ENCODE assay signal across 20 cellular contexts in the genomic region with DNA sequence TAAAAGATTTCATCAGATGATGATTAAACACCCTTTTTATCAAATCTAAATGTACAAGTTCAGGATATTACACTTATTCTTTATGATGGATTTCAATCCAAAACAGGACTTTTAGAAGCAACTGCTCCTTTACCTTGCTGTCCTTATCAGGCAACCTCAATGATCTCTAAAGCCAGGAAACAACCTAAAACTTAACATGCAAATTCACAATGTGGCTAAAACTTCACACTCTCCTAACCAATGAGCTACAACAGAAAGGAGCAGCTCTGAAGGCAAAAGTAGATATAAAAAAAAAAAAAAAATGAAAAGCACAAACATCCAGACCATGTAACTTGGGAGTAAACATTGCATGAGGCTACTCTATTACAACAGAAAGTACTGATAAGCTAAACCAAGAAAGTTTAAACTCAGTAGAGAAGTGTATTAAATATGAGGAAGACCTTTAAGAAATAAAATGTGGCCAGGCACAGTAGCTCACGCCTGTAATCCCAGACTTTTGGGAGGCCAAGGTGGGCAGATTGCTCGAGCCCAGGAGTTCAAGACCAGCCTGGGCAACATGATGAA. TPM values are rescaled to one million over a fixed set of nuclear protein-coding genes. Genes with fewer than 3 reads are reported as not detected.
A peak's percentile ranks its signal among the peaks of the same experiment; 100 is the strongest.
DNase-seq lines count a peak whose midpoint lies in the region; ATAC-seq and TF ChIP-seq lines count a peak whose summit lies in the region.
"Had no signal": no experiment of that assay in that cellular context is flagged by ENCODE, and none has a peak within 500 bp of the region (broad histone marks: within the 10 kb centered on the region; RNA-seq: fewer than 3 reads in every experiment).

No MANE protein-coding gene starts in this region.

- H3K4me1 ChIP-seq in CD8-positive, alpha-beta T cell (ENCODE audit: insufficient read depth, low read length) = no peaks in the 10 kb centered on the region
- H3K4me1 ChIP-seq: BLaER1, HAP-1 had no signal

- POLR2A ChIA-PET in activated CD4-positive, alpha-beta T cell treated with anti-CD3 and anti-CD28 coated beads, Interleukin-2, amount 10 ng/mL, durations not matched to agents 7 days and 5 days (lab: Charles Lee) = no interaction called here
- POLR2A ChIA-PET in CD8-positive, alpha-beta T cell (lab: Charles Lee) = no interaction called here

- ATAC-seq in CD8-positive, alpha-beta T cell = no peak
- ATAC-seq in HG02610 (IDR thresholded peaks at IDR 0.05; ENCODE audit: unreplicated experiment) = peak; percentile 59
- ATAC-seq in HG02678 (IDR thresholded peaks at IDR 0.05; ENCODE audit: unreplicated experiment) = no peak

- CTCF ChIA-PET in activated CD4-positive, alpha-beta T cell treated with anti-CD3 and anti-CD28 coated beads, Interleukin-2, amount 10 ng/mL, durations not matched to agents 7 days and 5 days (lab: Charles Lee) = no interaction called here
- CTCF ChIA-PET in CD8-positive, alpha-beta T cell (lab: Charles Lee) = no interaction called here

- no peaks in the 10 kb centered on the region for H3K36me3 ChIP-seq in CD8-positive, alpha-beta T cell (ENCODE audit: insufficient read depth, low read length)

- H3K4me3 Mint-ChIP-seq in activated CD4-positive, alpha-beta T cell treated with anti-CD3 and anti-CD28 coated beads, Interleukin-2, amount 10 ng/mL, durations not matched to agents 7 days and 5 days = no peak overlapping the region
- no peak overlapping the region for H3K4me3 Mint-ChIP-seq in activated CD4-positive, alpha-beta T cell treated with anti-CD3 and anti-CD28 coated beads, Interleukin-2, amount 10 ng/mL, durations not matched to agents 24 days and 14 days
- H3K4me3 Mint-ChIP-seq in CD8-positive, alpha-beta T cell = no peak overlapping the region
- H3K4me3 Mint-ChIP-seq: B cell; CD4-positive, CD25-positive, alpha-beta regulatory T cell; CD8-positive, alpha-beta memory T cell; HFFc6 had no signal

- H3K27ac Mint-ChIP-seq in activated CD4-positive, alpha-beta T cell treated with anti-CD3 and anti-CD28 coated beads, Interleukin-2, amount 10 ng/mL, durations not matched to agents 7 days and 5 days = peak overlapping the region; percentile 25
- H3K27ac Mint-ChIP-seq in activated CD4-positive, alpha-beta T cell treated with anti-CD3 and anti-CD28 coated beads, Interleukin-2, amount 10 ng/mL, durations not matched to agents 24 days and 14 days = no peak overlapping the region
- peak overlapping the region; percentile 60 for H3K27ac Mint-ChIP-seq in CD8-positive, alpha-beta T cell
- H3K27ac Mint-ChIP-seq: B cell, HFFc6 had no signal

- H3K27me3 ChIP-seq in CD8-positive, alpha-beta T cell (ENCODE audit: insufficient read depth, low read length) = no peaks in the 10 kb centered on the region
- H3K27me3 ChIP-seq: BLaER1 had no signal

- no peak for TF ChIP-seq CTCF in CD8-positive, alpha-beta T cell (IDR thresholded peaks at IDR 0.05)

- H3K4me1 Mint-ChIP-seq in activated CD4-positive, alpha-beta T cell treated with anti-CD3 and anti-CD28 coated beads, Interleukin-2, amount 10 ng/mL, durations not matched to agents 7 days and 5 days = peaks cover 8% of the 10 kb centered on the region
- peaks cover 9% of the 10 kb centered on the region for H3K4me1 Mint-ChIP-seq in activated CD4-positive, alpha-beta T cell treated with anti-CD3 and anti-CD28 coated beads, Interleukin-2, amount 10 ng/mL, durations not matched to agents 24 days and 14 days
- H3K4me1 Mint-ChIP-seq in CD8-positive, alpha-beta T cell (ENCODE audit: low read depth) = peaks cover 2% of the 10 kb centered on the region
- H3K4me1 Mint-ChIP-seq: B cell had no signal

- H3K9me3 Mint-ChIP-seq in activated CD4-positive, alpha-beta T cell treated with anti-CD3 and anti-CD28 coated beads, Interleukin-2, amount 10 ng/mL, durations not matched to agents 7 days and 5 days = peaks cover 5% of the 10 kb centered on the region
- H3K9me3 Mint-ChIP-seq in activated CD4-positive, alpha-beta T cell treated with anti-CD3 and anti-CD28 coated beads, Interleukin-2, amount 10 ng/mL, durations not matched to agents 24 days and 14 days = no peaks in the 10 kb centered on the region
- no peaks in the 10 kb centered on the region for H3K9me3 Mint-ChIP-seq in CD8-positive, alpha-beta T cell
- H3K9me3 Mint-ChIP-seq: CD4-positive, CD25-positive, alpha-beta regulatory T cell; CD8-positive, alpha-beta memory T cell had no signal

- peaks cover 29% of the 10 kb centered on the region for H3K36me3 Mint-ChIP-seq in activated CD4-positive, alpha-beta T cell treated with anti-CD3 and anti-CD28 coated beads, Interleukin-2, amount 10 ng/mL, durations not matched to agents 7 days and 5 days (ENCODE audit: low read depth)
- H3K36me3 Mint-ChIP-seq in activated CD4-positive, alpha-beta T cell treated with anti-CD3 and anti-CD28 coated beads, Interleukin-2, amount 10 ng/mL, durations not matched to agents 24 days and 14 days (ENCODE audit: low read depth) = peaks cover 35% of the 10 kb centered on the region
- H3K36me3 Mint-ChIP-seq in CD8-positive, alpha-beta T cell = peaks cover 40% of the 10 kb centered on the region

- intact Hi-C loops in activated CD4-positive, alpha-beta T cell treated with anti-CD3 and anti-CD28 coated beads, Interleukin-2, amount 10 ng/mL, durations not matched to agents 24 days and 14 days (cut with micrococcal nuclease) = no loop called here
- intact Hi-C loops in CD8-positive, alpha-beta T cell (cut with DNase I, micrococcal nuclease) = no loop called here

- no peak for DNase-seq in activated CD4-positive, alpha-beta T cell treated with anti-CD3 and anti-CD28 coated beads, Interleukin-2, amount 10 ng/mL, durations not matched to agents 7 days and 5 days
- no peak for DNase-seq in activated CD4-positive, alpha-beta T cell treated with anti-CD3 and anti-CD28 coated beads, Interleukin-2, amount 10 ng/mL, durations not matched to agents 24 days and 14 days
- no peak for DNase-seq in CD8-positive, alpha-beta T cell
- DNase-seq in amniotic epithelial cell (ENCODE audit: low read depth) (peak; percentile 55), T-helper 9 cell (no peak)
- DNase-seq: CD4-positive, CD25-positive, alpha-beta regulatory T cell; CD8-positive, alpha-beta memory T cell; DMS 273 treated with DMSO at 0.1 percent for 48 hours; DMS79; EL; GDM1; GOT3; HFFc6 had no signal

- H3K27me3 Mint-ChIP-seq in activated CD4-positive, alpha-beta T cell treated with anti-CD3 and anti-CD28 coated beads, Interleukin-2, amount 10 ng/mL, durations not matched to agents 7 days and 5 days = no peaks in the 10 kb centered on the region
- no peaks in the 10 kb centered on the region for H3K27me3 Mint-ChIP-seq in activated CD4-positive, alpha-beta T cell treated with anti-CD3 and anti-CD28 coated beads, Interleukin-2, amount 10 ng/mL, durations not matched to agents 24 days and 14 days
- H3K27me3 Mint-ChIP-seq in CD8-positive, alpha-beta T cell (ENCODE audit: low read depth) = no peaks in the 10 kb centered on the region
- H3K27me3 Mint-ChIP-seq: B cell; CD4-positive, CD25-positive, alpha-beta regulatory T cell; CD8-positive, alpha-beta memory T cell had no signal

- no peak overlapping the region for H3K27ac ChIP-seq in CD8-positive, alpha-beta T cell (ENCODE audit: low read depth, low read length)
- H3K27ac ChIP-seq: 22Rv1, BLaER1, C4-2B had no signal

- no peak overlapping the region for H3K4me3 ChIP-seq in CD8-positive, alpha-beta T cell (ENCODE audit: low read depth, low read length)
- H3K4me3 ChIP-seq: BLaER1, HAP-1 had no signal

- no peaks in the 10 kb centered on the region for H3K9me3 ChIP-seq in CD8-positive, alpha-beta T cell (ENCODE audit: low read length)

RNA-seq across cellular contexts. Expression of a gene that starts 22.9 kb away (rescaled TPM):
- 10 to 100 TPM; 30.5 to 36.8 TPM for total RNA-seq in activated CD4-positive, alpha-beta T cell treated with anti-CD3 and anti-CD28 coated beads, Interleukin-2, amount 10 ng/mL, durations not matched to agents 7 days and 5 days
- 32.0 and 33.3 TPM in 2 replicates for total RNA-seq in activated CD4-positive, alpha-beta T cell treated with anti-CD3 and anti-CD28 coated beads, Interleukin-2, amount 10 ng/mL, durations not matched to agents 24 days and 14 days
- total RNA-seq in CD8-positive, alpha-beta T cell = 10 to 100 TPM; 14.7 to 15.2 TPM
